11 cellular contexts compared by ENCODE assay signal in genomic region chr4:98546910-98547544, GRCh38.
DNase-seq lines count a peak whose midpoint lies in the region; ATAC-seq and TF ChIP-seq lines count a peak whose summit lies in the region.
"Had no signal": no experiment of that assay in that cellular context is flagged by ENCODE, and none has a peak within 500 bp of the region (broad histone marks: within the 10 kb centered on the region; RNA-seq: fewer than 3 reads in every experiment).

No MANE protein-coding gene starts in this region.

- intact Hi-C loops in esophagus squamous epithelium (cut with DNase I) (no loop called here), uterus (cut with DNase I; ENCODE audit: low total_unique reads) (no loop called here)

- H3K27me3 ChIP-seq in esophagus squamous epithelium: no peaks in the 10 kb centered on the region
- H3K27me3 ChIP-seq in muscle layer of colon (ENCODE audit: control insufficient read depth in 1 of 2, insufficient read depth in 2 of 2, low read length in 2 of 2): no peaks in the 10 kb centered on the region
- no peaks in the 10 kb centered on the region for H3K27me3 ChIP-seq in uterus
- H3K27me3 ChIP-seq: pancreas had no signal

- H3K27ac ChIP-seq in esophagus squamous epithelium (peak overlapping the region; percentile 69 to 79 (median 73)), muscle layer of colon (ENCODE audit: low read depth, low read length) (peak overlapping the region; percentile 85), uterus (peak overlapping the region; percentile 85 to 89)
- H3K27ac ChIP-seq: pancreas had no signal

- TF ChIP-seq POLR2A in esophagus squamous epithelium (IDR thresholded peaks at IDR 0.05): no peak
- no peak for TF ChIP-seq POLR2A in uterus (IDR thresholded peaks at IDR 0.05)

- DNase-seq in NCI-H748 (lab: John Stamatoyannopoulos, UW; ENCODE audit: unreplicated experiment) (peak; percentile 7), NCI-H748 treated with DMSO at 0.1 percent for 48 hours (lab: John Stamatoyannopoulos, UW) (no peak), esophagus squamous epithelium (lab: John Stamatoyannopoulos, UW) (no peak), uterus (peak; percentile 63 to 65), RKO (ENCODE audit: low spot score) (no peak)
- DNase-seq in activated CD4-positive, alpha-beta T cell treated with anti-CD3 and anti-CD28 coated beads for 4 hours: no peak
- DNase-seq: 8988T; activated naive CD8-positive, alpha-beta T cell treated with anti-CD3 and anti-CD28 coated beads, Interleukin-2, amount 10 ng/mL, durations not matched to agents 7 days and 5 days; pancreas had no signal

- H3K36me3 ChIP-seq in esophagus squamous epithelium (no peaks in the 10 kb centered on the region), muscle layer of colon (ENCODE audit: insufficient read depth, low read length) (no peaks in the 10 kb centered on the region), uterus (no peaks in the 10 kb centered on the region)
- H3K36me3 ChIP-seq: pancreas had no signal

- H3K4me1 ChIP-seq in esophagus squamous epithelium (peaks cover 0 to 19% (median 0%) of the 10 kb centered on the region in 3 donors), muscle layer of colon (ENCODE audit: insufficient read depth, low read length) (peaks cover 8% of the 10 kb centered on the region), uterus (no peaks in the 10 kb centered on the region)
- H3K4me1 ChIP-seq: pancreas had no signal

- peak overlapping the region; percentile 32 for H3K9ac ChIP-seq in muscle layer of colon (ENCODE audit: low read length)

- TF ChIP-seq CTCF in esophagus squamous epithelium (IDR thresholded peaks at IDR 0.05) (peak in 2 of 6 experiments; percentile 13 to 27), uterus (IDR thresholded peaks at IDR 0.05) (peak in 2 of 4 experiments; percentile 17 to 25)

- H3K9me3 ChIP-seq in esophagus squamous epithelium (no peaks in the 10 kb centered on the region), muscle layer of colon (ENCODE audit: low read length) (no peaks in the 10 kb centered on the region), uterus (no peaks in the 10 kb centered on the region)
- H3K9me3 ChIP-seq: pancreas had no signal

- H3K4me3 ChIP-seq in esophagus squamous epithelium (peak overlapping the region; percentile 18 to 61 (median 39)), muscle layer of colon (ENCODE audit: low read depth in 1 of 2, low read length in 2 of 2) (peak overlapping the region; percentile 53 to 55), uterus (peak overlapping the region; percentile 22 to 37)

- WGBS in esophagus squamous epithelium, 2 donors: 15 to 27% methylated on average over 12 to 13 of the region's 16 CpGs

- ATAC-seq in HG02884 (IDR thresholded peaks at IDR 0.05; ENCODE audit: unreplicated experiment): no peak

Comparison
In these comparisons a context has a peak if more than half of its experiments do, and no peak if none do; other contexts are left out.
1. DNase-seq: peak in NCI-H748 (single experiment) and uterus (2 of 2); none in NCI-H748 treated with DMSO at 0.1 percent for 48 hours (single experiment), esophagus squamous epithelium (single experiment), RKO (single experiment) and activated CD4-positive, alpha-beta T cell treated with anti-CD3 and anti-CD28 coated beads for 4 hours (0 of 2).
2. Peak in every context shown above with its lines, with median percentiles within 50 percentile points of each other: H3K27ac ChIP-seq and H3K4me3 ChIP-seq.